Comparison of ENCODE assay signal across 1 cellular context in the genomic region with DNA sequence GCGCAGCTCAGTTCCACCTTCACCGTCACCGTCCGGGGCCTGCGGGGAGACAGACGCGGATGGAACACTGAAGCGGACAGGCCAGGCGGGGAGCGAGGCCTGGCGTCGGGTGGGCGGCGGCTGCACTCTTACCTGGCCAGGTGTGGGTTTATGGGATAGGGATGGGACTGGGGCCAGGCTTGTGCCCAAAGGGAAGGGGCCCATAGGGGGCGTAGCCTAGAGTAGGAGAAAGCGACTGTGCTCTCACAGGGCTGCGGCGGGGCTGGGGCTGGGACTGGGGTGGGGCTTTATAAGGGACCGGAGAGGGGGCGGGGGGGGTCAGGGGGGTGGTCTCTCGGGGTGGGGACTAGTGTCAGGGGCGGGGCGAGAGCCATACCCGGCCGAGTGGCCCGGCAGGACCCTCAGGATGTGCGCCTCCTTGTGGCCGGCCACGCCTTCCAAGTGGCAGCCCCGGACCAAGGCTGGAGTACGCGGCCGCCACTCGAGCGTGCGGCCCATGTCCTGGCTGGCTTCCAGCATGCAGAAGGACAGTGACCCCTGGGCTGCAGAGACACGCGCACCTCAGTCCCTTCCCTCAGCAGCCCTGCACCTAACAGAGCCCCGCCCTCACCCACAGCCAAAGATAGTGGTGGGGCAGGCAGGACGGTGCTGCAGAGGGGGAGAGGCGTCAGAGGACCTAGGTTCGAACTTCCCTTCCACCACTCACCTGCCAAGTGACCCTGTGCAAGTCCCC.
TF ChIP-seq lines count a peak whose summit lies in the region.

No MANE protein-coding gene starts in this region.

TF ChIP-seq in HepG2, 621 proteins besides CTCF, POLR2A, EP300 and RAD21 (continues in another document):
- no peak for TF ChIP-seq FOXK1 (CRISPR knock-in tag; IDR thresholded peaks at IDR 0.05; ENCODE audit: borderline replicate concordance, low read depth)
- TF ChIP-seq, protein P1, sequence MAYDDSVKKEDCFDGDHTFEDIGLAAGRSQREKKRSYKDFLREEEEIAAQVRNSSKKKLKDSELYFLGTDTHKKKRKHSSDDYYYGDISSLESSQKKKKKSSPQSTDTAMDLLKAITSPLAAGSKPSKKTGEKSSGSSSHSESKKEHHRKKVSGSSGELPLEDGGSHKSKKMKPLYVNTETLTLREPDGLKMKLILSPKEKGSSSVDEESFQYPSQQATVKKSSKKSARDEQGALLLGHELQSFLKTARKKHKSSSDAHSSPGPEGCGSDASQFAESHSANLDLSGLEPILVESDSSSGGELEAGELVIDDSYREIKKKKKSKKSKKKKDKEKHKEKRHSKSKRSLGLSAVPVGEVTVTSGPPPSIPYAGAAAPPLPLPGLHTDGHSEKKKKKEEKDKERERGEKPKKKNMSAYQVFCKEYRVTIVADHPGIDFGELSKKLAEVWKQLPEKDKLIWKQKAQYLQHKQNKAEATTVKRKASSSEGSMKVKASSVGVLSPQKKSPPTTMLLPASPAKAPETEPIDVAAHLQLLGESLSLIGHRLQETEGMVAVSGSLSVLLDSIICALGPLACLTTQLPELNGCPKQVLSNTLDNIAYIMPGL (CRISPR knock-in tag; IDR thresholded peaks at IDR 0.05; ENCODE audit: borderline replicate concordance in 1 of 2, low read depth in 1 of 2) = peak; percentile 71 to 79
- TF ChIP-seq NCOA5 (CRISPR knock-in tag; IDR thresholded peaks at IDR 0.05) = no peak
- TF ChIP-seq GATAD2A (CRISPR knock-in tag; IDR thresholded peaks at IDR 0.05) = peak; percentile 55; the same call in 1 of the 2 replicates
- TF ChIP-seq CBX5 (CRISPR knock-in tag; IDR thresholded peaks at IDR 0.05; ENCODE audit: borderline replicate concordance) = peak; percentile 45; the same call in 1 of the 2 replicates
- TF ChIP-seq PHB2 (IDR thresholded peaks at IDR 0.05; ENCODE audit: partially characterized antibody) = no peak
- TF ChIP-seq MXD4 (CRISPR knock-in tag; IDR thresholded peaks at IDR 0.05) = 0 out of 2 replicates have a peak, but pooled peaks have one; percentile 64
- TF ChIP-seq XBP1 (CRISPR knock-in tag; IDR thresholded peaks at IDR 0.05) = no peak
- TF ChIP-seq ZNF282 (IDR thresholded peaks at IDR 0.05; ENCODE audit: partially characterized antibody) = no peak
- no peak for TF ChIP-seq ZNF337 (CRISPR knock-in tag; IDR thresholded peaks at IDR 0.05; ENCODE audit: borderline replicate concordance, low read depth)
- TF ChIP-seq PCBP1 (IDR thresholded peaks at IDR 0.05; ENCODE audit: borderline replicate concordance, low read depth, low read length) = 0 out of 2 replicates have a peak, but pooled peaks have one; percentile 52
- no peak for TF ChIP-seq ZFP90 (CRISPR knock-in tag; IDR thresholded peaks at IDR 0.05; ENCODE audit: borderline replicate concordance)
- TF ChIP-seq CHD4 (IDR thresholded peaks at IDR 0.05; ENCODE audit: borderline replicate concordance, low read length) = no peak
- no peak for TF ChIP-seq SRSF4 (IDR thresholded peaks at IDR 0.05; ENCODE audit: low read depth, low read length, poor library complexity, severe bottlenecking)
- TF ChIP-seq SYNCRIP (IDR thresholded peaks at IDR 0.05; ENCODE audit: insufficient read depth, low read depth, low read length) = no peak
- peak; percentile 69 for TF ChIP-seq MED1 (CRISPR knock-in tag; IDR thresholded peaks at IDR 0.05)
- TF ChIP-seq, protein P2, sequence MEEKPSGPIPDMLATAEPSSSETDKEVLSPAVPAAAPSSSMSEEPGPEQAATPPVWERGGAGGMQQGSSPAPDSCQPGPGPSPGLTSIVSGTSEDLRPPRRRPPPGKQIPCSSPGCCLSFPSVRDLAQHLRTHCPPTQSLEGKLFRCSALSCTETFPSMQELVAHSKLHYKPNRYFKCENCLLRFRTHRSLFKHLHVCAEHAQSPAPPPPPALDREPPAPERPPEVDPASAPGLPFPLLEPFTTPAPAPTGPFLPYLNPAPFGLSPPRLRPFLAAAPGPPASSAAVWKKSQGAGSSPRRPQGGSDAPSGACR (CRISPR knock-in tag; IDR thresholded peaks at IDR 0.05) = no peak
- no peak for TF ChIP-seq CHD2 (IDR thresholded peaks at IDR 0.05; ENCODE audit: low read depth, low read length)
- no peak for TF ChIP-seq NR2F6 (IDR thresholded peaks at IDR 0.05)
- peak; percentile 85 for TF ChIP-seq NR2F6 (CRISPR knock-in tag; IDR thresholded peaks at IDR 0.05)
- 0 out of 2 replicates have a peak, but pooled peaks have one; percentile 43 for TF ChIP-seq ZNF605 (CRISPR knock-in tag; IDR thresholded peaks at IDR 0.05)
- TF ChIP-seq, protein P3, sequence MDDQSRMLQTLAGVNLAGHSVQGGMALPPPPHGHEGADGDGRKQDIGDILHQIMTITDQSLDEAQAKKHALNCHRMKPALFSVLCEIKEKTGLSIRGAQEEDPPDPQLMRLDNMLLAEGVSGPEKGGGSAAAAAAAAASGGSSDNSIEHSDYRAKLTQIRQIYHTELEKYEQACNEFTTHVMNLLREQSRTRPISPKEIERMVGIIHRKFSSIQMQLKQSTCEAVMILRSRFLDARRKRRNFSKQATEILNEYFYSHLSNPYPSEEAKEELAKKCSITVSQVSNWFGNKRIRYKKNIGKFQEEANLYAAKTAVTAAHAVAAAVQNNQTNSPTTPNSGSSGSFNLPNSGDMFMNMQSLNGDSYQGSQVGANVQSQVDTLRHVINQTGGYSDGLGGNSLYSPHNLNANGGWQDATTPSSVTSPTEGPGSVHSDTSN (CRISPR knock-in tag; IDR thresholded peaks at IDR 0.05; ENCODE audit: borderline replicate concordance) = no peak
- no peak; the same call in 1 of the 2 replicates for TF ChIP-seq ZNF263 (CRISPR knock-in tag; IDR thresholded peaks at IDR 0.05)
- TF ChIP-seq MAZ (IDR thresholded peaks at IDR 0.05; ENCODE audit: borderline replicate concordance, low read depth, low read length) = 0 out of 2 replicates have a peak, but pooled peaks have one; percentile 18
- TF ChIP-seq MAZ (CRISPR knock-in tag; IDR thresholded peaks at IDR 0.05; ENCODE audit: low read depth) = peak; percentile 59
- TF ChIP-seq, protein P4, sequence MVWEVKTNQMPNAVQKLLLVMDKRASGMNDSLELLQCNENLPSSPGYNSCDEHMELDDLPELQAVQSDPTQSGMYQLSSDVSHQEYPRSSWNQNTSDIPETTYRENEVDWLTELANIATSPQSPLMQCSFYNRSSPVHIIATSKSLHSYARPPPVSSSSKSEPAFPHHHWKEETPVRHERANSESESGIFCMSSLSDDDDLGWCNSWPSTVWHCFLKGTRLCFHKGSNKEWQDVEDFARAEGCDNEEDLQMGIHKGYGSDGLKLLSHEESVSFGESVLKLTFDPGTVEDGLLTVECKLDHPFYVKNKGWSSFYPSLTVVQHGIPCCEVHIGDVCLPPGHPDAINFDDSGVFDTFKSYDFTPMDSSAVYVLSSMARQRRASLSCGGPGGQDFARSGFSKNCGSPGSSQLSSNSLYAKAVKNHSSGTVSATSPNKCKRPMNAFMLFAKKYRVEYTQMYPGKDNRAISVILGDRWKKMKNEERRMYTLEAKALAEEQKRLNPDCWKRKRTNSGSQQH (CRISPR knock-in tag; IDR thresholded peaks at IDR 0.05; ENCODE audit: low read depth) = 0 out of 2 replicates have a peak, but pooled peaks have one; percentile 56
- no peak for TF ChIP-seq SNAI1 (CRISPR knock-in tag; IDR thresholded peaks at IDR 0.05; ENCODE audit: borderline replicate concordance)
- TF ChIP-seq, protein P5, sequence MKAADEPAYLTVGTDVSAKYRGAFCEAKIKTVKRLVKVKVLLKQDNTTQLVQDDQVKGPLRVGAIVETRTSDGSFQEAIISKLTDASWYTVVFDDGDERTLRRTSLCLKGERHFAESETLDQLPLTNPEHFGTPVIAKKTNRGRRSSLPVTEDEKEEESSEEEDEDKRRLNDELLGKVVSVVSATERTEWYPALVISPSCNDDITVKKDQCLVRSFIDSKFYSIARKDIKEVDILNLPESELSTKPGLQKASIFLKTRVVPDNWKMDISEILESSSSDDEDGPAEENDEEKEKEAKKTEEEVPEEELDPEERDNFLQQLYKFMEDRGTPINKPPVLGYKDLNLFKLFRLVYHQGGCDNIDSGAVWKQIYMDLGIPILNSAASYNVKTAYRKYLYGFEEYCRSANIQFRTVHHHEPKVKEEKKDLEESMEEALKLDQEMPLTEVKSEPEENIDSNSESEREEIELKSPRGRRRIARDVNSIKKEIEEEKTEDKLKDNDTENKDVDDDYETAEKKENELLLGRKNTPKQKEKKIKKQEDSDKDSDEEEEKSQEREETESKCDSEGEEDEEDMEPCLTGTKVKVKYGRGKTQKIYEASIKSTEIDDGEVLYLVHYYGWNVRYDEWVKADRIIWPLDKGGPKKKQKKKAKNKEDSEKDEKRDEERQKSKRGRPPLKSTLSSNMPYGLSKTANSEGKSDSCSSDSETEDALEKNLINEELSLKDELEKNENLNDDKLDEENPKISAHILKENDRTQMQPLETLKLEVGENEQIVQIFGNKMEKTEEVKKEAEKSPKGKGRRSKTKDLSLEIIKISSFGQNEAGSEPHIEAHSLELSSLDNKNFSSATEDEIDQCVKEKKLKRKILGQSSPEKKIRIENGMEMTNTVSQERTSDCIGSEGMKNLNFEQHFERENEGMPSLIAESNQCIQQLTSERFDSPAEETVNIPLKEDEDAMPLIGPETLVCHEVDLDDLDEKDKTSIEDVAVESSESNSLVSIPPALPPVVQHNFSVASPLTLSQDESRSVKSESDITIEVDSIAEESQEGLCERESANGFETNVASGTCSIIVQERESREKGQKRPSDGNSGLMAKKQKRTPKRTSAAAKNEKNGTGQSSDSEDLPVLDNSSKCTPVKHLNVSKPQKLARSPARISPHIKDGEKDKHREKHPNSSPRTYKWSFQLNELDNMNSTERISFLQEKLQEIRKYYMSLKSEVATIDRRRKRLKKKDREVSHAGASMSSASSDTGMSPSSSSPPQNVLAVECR (CRISPR knock-in tag; IDR thresholded peaks at IDR 0.05; ENCODE audit: borderline replicate concordance) = peak; percentile 62; the same call in 1 of the 2 replicates
- TF ChIP-seq HMG20A (CRISPR knock-in tag; IDR thresholded peaks at IDR 0.05; ENCODE audit: borderline replicate concordance) = no peak
- TF ChIP-seq PPARG (CRISPR knock-in tag; conservative IDR thresholded peaks at IDR 0.05) = no peak
- TF ChIP-seq ZNF235 (CRISPR knock-in tag; IDR thresholded peaks at IDR 0.05; ENCODE audit: borderline replicate concordance) = no peak
- TF ChIP-seq, protein P6, sequence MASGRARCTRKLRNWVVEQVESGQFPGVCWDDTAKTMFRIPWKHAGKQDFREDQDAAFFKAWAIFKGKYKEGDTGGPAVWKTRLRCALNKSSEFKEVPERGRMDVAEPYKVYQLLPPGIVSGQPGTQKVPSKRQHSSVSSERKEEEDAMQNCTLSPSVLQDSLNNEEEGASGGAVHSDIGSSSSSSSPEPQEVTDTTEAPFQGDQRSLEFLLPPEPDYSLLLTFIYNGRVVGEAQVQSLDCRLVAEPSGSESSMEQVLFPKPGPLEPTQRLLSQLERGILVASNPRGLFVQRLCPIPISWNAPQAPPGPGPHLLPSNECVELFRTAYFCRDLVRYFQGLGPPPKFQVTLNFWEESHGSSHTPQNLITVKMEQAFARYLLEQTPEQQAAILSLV (CRISPR knock-in tag; IDR thresholded peaks at IDR 0.05; ENCODE audit: borderline replicate concordance) = peak; percentile 34; the same call in 1 of the 2 replicates
- TF ChIP-seq PHF8 (CRISPR knock-in tag; IDR thresholded peaks at IDR 0.05) = peak; percentile 24; the same call in 1 of the 2 replicates
- TF ChIP-seq NKX3-1 (CRISPR knock-in tag; IDR thresholded peaks at IDR 0.05) = no peak
- TF ChIP-seq, protein P7, sequence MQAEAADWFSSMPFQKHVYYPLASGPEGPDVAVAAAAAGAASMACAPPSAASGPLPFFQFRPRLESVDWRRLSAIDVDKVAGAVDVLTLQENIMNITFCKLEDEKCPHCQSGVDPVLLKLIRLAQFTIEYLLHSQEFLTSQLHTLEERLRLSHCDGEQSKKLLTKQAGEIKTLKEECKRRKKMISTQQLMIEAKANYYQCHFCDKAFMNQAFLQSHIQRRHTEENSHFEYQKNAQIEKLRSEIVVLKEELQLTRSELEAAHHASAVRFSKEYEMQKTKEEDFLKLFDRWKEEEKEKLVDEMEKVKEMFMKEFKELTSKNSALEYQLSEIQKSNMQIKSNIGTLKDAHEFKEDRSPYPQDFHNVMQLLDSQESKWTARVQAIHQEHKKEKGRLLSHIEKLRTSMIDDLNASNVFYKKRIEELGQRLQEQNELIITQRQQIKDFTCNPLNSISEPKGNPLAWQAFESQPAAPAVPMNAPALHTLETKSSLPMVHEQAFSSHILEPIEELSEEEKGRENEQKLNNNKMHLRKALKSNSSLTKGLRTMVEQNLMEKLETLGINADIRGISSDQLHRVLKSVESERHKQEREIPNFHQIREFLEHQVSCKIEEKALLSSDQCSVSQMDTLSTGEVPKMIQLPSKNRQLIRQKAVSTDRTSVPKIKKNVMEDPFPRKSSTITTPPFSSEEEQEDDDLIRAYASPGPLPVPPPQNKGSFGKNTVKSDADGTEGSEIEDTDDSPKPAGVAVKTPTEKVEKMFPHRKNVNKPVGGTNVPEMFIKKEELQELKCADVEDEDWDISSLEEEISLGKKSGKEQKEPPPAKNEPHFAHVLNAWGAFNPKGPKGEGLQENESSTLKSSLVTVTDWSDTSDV (CRISPR knock-in tag; IDR thresholded peaks at IDR 0.05) = no peak
- TF ChIP-seq ZNF260 (CRISPR knock-in tag; IDR thresholded peaks at IDR 0.05; ENCODE audit: borderline replicate concordance, low read depth) = no peak
- no peak for TF ChIP-seq ZC3H13 (CRISPR knock-in tag; IDR thresholded peaks at IDR 0.05)
- no peak for TF ChIP-seq ZNF333 (CRISPR knock-in tag; IDR thresholded peaks at IDR 0.05; ENCODE audit: borderline replicate concordance)
- TF ChIP-seq CC2D1A (CRISPR knock-in tag; IDR thresholded peaks at IDR 0.05) = 0 out of 2 replicates have a peak, but pooled peaks have one; percentile 63
- no peak for TF ChIP-seq ZFP36 (IDR thresholded peaks at IDR 0.05; ENCODE audit: borderline replicate concordance, low read depth, low read length, partially characterized antibody)
- TF ChIP-seq XRCC5 (optimal IDR thresholded peaks at IDR 0.05; ENCODE audit: low read length) = peak; percentile 54
- no peak for TF ChIP-seq ZC3H4 (CRISPR knock-in tag; IDR thresholded peaks at IDR 0.05; ENCODE audit: borderline replicate concordance)
- TF ChIP-seq ZEB1 (IDR thresholded peaks at IDR 0.05; ENCODE audit: insufficient replicate concordance, low read depth) = peak; percentile 15
- TF ChIP-seq ZSCAN20 (CRISPR knock-in tag; IDR thresholded peaks at IDR 0.05; ENCODE audit: borderline replicate concordance) = no peak
- no peak for TF ChIP-seq SIX1 (CRISPR knock-in tag; IDR thresholded peaks at IDR 0.05; ENCODE audit: borderline replicate concordance)
- peak; percentile 31; the same call in 1 of the 2 replicates for TF ChIP-seq SIN3A (IDR thresholded peaks at IDR 0.05; ENCODE audit: borderline replicate concordance, low read depth, low read length)
- TF ChIP-seq SOX13 (IDR thresholded peaks at IDR 0.05) = no peak
- 0 out of 4 replicates have a peak, but pooled peaks of 1 of the 2 experiments have one; percentile 35 for TF ChIP-seq SOX13 (CRISPR knock-in tag; conservative IDR thresholded peaks at IDR 0.05 in 1 of 2, IDR thresholded peaks at IDR 0.05 in 1 of 2)
- TF ChIP-seq ZNF614 (CRISPR knock-in tag; IDR thresholded peaks at IDR 0.05; ENCODE audit: borderline replicate concordance) = 0 out of 2 replicates have a peak, but pooled peaks have one; percentile 36
- no peak for TF ChIP-seq ZNF251 (CRISPR knock-in tag; IDR thresholded peaks at IDR 0.05)
- TF ChIP-seq, protein P8, sequence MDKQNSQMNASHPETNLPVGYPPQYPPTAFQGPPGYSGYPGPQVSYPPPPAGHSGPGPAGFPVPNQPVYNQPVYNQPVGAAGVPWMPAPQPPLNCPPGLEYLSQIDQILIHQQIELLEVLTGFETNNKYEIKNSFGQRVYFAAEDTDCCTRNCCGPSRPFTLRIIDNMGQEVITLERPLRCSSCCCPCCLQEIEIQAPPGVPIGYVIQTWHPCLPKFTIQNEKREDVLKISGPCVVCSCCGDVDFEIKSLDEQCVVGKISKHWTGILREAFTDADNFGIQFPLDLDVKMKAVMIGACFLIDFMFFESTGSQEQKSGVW (CRISPR knock-in tag; IDR thresholded peaks at IDR 0.05; ENCODE audit: borderline replicate concordance) = no peak
- TF ChIP-seq POLR2G (IDR thresholded peaks at IDR 0.05; ENCODE audit: low read depth, low read length) = no peak
- TF ChIP-seq RBFOX2 (IDR thresholded peaks at IDR 0.05; ENCODE audit: low read depth, low read length) = peak; percentile 33; the same call in 1 of the 2 replicates
